Comparison of ENCODE assay signal across 12 cellular contexts in the genomic region with DNA sequence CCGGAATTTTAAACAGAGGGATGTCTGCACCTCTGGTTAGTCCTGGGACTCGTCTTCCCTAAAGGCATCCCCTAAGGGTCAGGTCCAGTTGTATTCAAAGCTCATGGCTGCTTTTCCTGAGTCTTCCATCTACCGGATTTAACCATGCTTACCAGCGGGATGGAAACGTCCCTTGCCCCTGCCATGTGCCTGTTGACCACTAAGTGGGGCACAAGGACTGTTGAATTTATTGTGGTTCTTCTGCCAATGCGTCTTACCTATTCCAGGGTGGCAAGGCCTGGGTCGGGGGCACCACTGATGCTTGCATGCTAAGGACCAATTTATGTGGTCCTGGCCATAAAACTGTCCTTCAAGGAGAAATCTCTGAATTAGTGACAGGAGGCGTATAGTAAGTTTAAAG. TPM values are rescaled to one million over a fixed set of nuclear protein-coding genes. Genes with fewer than 3 reads are reported as not detected.
DNase-seq lines count a peak whose midpoint lies in the region; ATAC-seq and TF ChIP-seq lines count a peak whose summit lies in the region.
"Had no signal": no experiment of that assay in that cellular context is flagged by ENCODE, and none has a peak within 500 bp of the region (broad histone marks: within the 10 kb centered on the region; RNA-seq: fewer than 3 reads in every experiment).

No MANE protein-coding gene starts in this region.

- intact Hi-C loops in HCT116 (cut with micrococcal nuclease) (no loop called here), OCI-LY7 (cut with micrococcal nuclease; ENCODE audit: unreplicated experiment) (no loop called here)

- CTCF ChIA-PET in HCT116 (lab: Charles Lee) (no interaction called here), OCI-LY7 (lab: Charles Lee; ENCODE audit: unreplicated experiment) (no interaction called here)

- H3K4me1 ChIP-seq in HCT116 (ENCODE audit: control insufficient read depth in 1 of 2, insufficient read depth in 2 of 2, low read length in 2 of 2): no peaks in the 10 kb centered on the region
- no peaks in the 10 kb centered on the region for H3K4me1 ChIP-seq in OCI-LY7 (ENCODE audit: insufficient read depth, low read length, poor library complexity, severe bottlenecking)
- H3K4me1 ChIP-seq in iPS DF 6.9 (ENCODE audit: control insufficient read depth, insufficient read depth, low read length): no peaks in the 10 kb centered on the region

- RAD21 ChIA-PET in HCT116 (lab: Charles Lee; ENCODE audit: low non-redundant PET in 1 of 2, low total read pairs in 2 of 2, uncharacterized antibody in 2 of 2, unreplicated experiment in 2 of 2): no interaction called here

- DNase-seq in DMS153 (lab: John Stamatoyannopoulos, UW) (peak; percentile 41), HCT116 (ENCODE audit: low read depth, low spot score) (no peak), OCI-LY7 (ENCODE audit: low spot score) (peak; percentile 8), iPS DF 6.9 (ENCODE audit: low read depth, low spot score) (peak; percentile 4), glomerular visceral epithelial cell (ENCODE audit: extremely low spot score) (no peak)
- DNase-seq: activated CD4-positive, alpha-beta T cell treated with anti-CD3 and anti-CD28 coated beads for 36 hours; activated naive CD8-positive, alpha-beta T cell treated with anti-CD3 and anti-CD28 coated beads, Interleukin-2, amount 10 ng/mL, durations not matched to agents 7 days and 5 days; erythroblast had no signal

- TF ChIP-seq CTCF in HCT116 (IDR thresholded peaks at IDR 0.05 in 2 of 3, conservative IDR thresholded peaks at IDR 0.05 in 1 of 3; ENCODE audit: borderline replicate concordance in 1 of 3, insufficient read depth in 1 of 3, low read depth in 2 of 3, low read length in 2 of 3) (peak in 2 of 3 experiments; percentile 36 to 38; a peak in 4 of 6 replicates), OCI-LY7 (conservative IDR thresholded peaks at IDR 0.05; ENCODE audit: low read length) (peak; percentile 52)

- POLR2A ChIA-PET in HCT116 (lab: Charles Lee) (no interaction called here), OCI-LY7 (lab: Charles Lee) (no interaction called here)

- WGBS in iPS DF 6.9 (ENCODE audit: insufficient coverage, insufficient read length): no CpG with 5 or more reads among the region's 8 CpGs

- H3K4me3 ChIP-seq in HCT116 (replicated peaks in 1 of 2; ENCODE audit: low read depth in 1 of 2, low read length in 2 of 2): no peak overlapping the region
- H3K4me3 ChIP-seq in OCI-LY7 (ENCODE audit: low read depth, low read length, poor library complexity, severe bottlenecking): no peak overlapping the region
- no peak overlapping the region for H3K4me3 ChIP-seq in iPS DF 6.9 (ENCODE audit: low read length)

- H3K36me3 ChIP-seq in HCT116 (ENCODE audit: control insufficient read depth in 1 of 2, insufficient read depth in 2 of 2, low read length in 2 of 2) (no peaks in the 10 kb centered on the region), OCI-LY7 (ENCODE audit: insufficient read depth, low read length) (no peaks in the 10 kb centered on the region), iPS DF 6.9 (ENCODE audit: control insufficient read depth, insufficient read depth, low read length) (no peaks in the 10 kb centered on the region)

- no peak; the same call in 1 of the 2 replicates for TF ChIP-seq RAD21 in HCT116 (IDR thresholded peaks at IDR 0.05; ENCODE audit: low read depth)

- H3K79me2 ChIP-seq in HCT116 (ENCODE audit: insufficient read depth, low read length) (no peaks in the 10 kb centered on the region), OCI-LY7 (ENCODE audit: insufficient read depth, low read depth, low read length) (no peaks in the 10 kb centered on the region)

- BruUV-seq in HCT116 (replicated peaks; lab: Mats Ljungman, UMichigan) (no TSS peak), OCI-LY7 (replicated peaks; lab: Mats Ljungman, UMichigan) (no TSS peak)

- ATAC-seq in HCT116: peak; percentile 58
- ATAC-seq in GM21825 (IDR thresholded peaks at IDR 0.05; ENCODE audit: unreplicated experiment): no peak
- ATAC-seq in GM18858 (IDR thresholded peaks at IDR 0.05; ENCODE audit: unreplicated experiment): no peak
- no peak for ATAC-seq in HG02798 (IDR thresholded peaks at IDR 0.05; ENCODE audit: poor library complexity, unreplicated experiment)
- ATAC-seq: activated CD4-positive, alpha-beta T cell treated with anti-CD3 and anti-CD28 coated beads for 36 hours; left lobe of liver had no signal

- H3K4me2 ChIP-seq in HCT116 (ENCODE audit: low read length) (no peak overlapping the region), OCI-LY7 (ENCODE audit: low read length) (no peak overlapping the region)

- H3K9ac ChIP-seq in HCT116 (ENCODE audit: low read length): no peak overlapping the region

- H3K27ac ChIP-seq in HCT116 (ENCODE audit: low read depth, low read length) (no peak overlapping the region), OCI-LY7 (ENCODE audit: low read depth, low read length, poor library complexity, severe bottlenecking) (no peak overlapping the region), iPS DF 6.9 (ENCODE audit: low read length) (no peak overlapping the region)

- no peak for TF ChIP-seq POLR2A in HCT116 (IDR thresholded peaks at IDR 0.05; ENCODE audit: borderline replicate concordance, extremely low read depth, insufficient read depth, insufficient read length)

- no peak overlapping the region for H2AFZ ChIP-seq in HCT116 (ENCODE audit: low read depth, low read length, poor library complexity, severe bottlenecking)
- H2AFZ ChIP-seq in OCI-LY7 (ENCODE audit: low read length): no peak overlapping the region

- no peaks in the 10 kb centered on the region for H4K20me1 ChIP-seq in HCT116 (ENCODE audit: insufficient read depth)
- H4K20me1 ChIP-seq in OCI-LY7 (ENCODE audit: insufficient read depth, low read length): no peaks in the 10 kb centered on the region

- no peaks in the 10 kb centered on the region for H3K9me3 ChIP-seq in HCT116 (ENCODE audit: control insufficient read depth in 1 of 2, insufficient read depth in 1 of 2, low read depth in 1 of 2, low read length in 2 of 2)
- H3K9me3 ChIP-seq in OCI-LY7 (ENCODE audit: low read length): no peaks in the 10 kb centered on the region
- H3K9me3 ChIP-seq in iPS DF 6.9 (ENCODE audit: control insufficient read depth, insufficient read depth, low read length): no peaks in the 10 kb centered on the region

- no peaks in the 10 kb centered on the region; the same call in 1 of the 2 replicates for H3K27me3 ChIP-seq in HCT116 (ENCODE audit: insufficient read depth, low read length)
- no peaks in the 10 kb centered on the region for H3K27me3 ChIP-seq in iPS DF 6.9 (ENCODE audit: control insufficient read depth, insufficient read depth, low read length)

- H3K9me2 ChIP-seq in HCT116 (ENCODE audit: insufficient read depth) (no peaks in the 10 kb centered on the region), OCI-LY7 (ENCODE audit: insufficient read depth, low read length) (no peaks in the 10 kb centered on the region)

TF ChIP-seq in HCT116, 20 proteins besides CTCF, POLR2A, EP300 and RAD21:
- TF ChIP-seq EZH2 (IDR thresholded peaks at IDR 0.05) (no peak), JUND (IDR thresholded peaks at IDR 0.05) (no peak), YY1 (IDR thresholded peaks at IDR 0.05; ENCODE audit: extremely low read depth, insufficient replicate concordance, low read depth, low read length) (no peak), ZNF274 (IDR thresholded peaks at IDR 0.05; ENCODE audit: low read depth, low read length) (no peak), CBX3 (IDR thresholded peaks at IDR 0.05; ENCODE audit: low read depth) (no peak), MAX (IDR thresholded peaks at IDR 0.05) (no peak), TCF7L2 (IDR thresholded peaks at IDR 0.05; ENCODE audit: borderline replicate concordance, extremely low read depth, insufficient read depth, insufficient read length) (no peak)
- TF ChIP-seq, protein P1, sequence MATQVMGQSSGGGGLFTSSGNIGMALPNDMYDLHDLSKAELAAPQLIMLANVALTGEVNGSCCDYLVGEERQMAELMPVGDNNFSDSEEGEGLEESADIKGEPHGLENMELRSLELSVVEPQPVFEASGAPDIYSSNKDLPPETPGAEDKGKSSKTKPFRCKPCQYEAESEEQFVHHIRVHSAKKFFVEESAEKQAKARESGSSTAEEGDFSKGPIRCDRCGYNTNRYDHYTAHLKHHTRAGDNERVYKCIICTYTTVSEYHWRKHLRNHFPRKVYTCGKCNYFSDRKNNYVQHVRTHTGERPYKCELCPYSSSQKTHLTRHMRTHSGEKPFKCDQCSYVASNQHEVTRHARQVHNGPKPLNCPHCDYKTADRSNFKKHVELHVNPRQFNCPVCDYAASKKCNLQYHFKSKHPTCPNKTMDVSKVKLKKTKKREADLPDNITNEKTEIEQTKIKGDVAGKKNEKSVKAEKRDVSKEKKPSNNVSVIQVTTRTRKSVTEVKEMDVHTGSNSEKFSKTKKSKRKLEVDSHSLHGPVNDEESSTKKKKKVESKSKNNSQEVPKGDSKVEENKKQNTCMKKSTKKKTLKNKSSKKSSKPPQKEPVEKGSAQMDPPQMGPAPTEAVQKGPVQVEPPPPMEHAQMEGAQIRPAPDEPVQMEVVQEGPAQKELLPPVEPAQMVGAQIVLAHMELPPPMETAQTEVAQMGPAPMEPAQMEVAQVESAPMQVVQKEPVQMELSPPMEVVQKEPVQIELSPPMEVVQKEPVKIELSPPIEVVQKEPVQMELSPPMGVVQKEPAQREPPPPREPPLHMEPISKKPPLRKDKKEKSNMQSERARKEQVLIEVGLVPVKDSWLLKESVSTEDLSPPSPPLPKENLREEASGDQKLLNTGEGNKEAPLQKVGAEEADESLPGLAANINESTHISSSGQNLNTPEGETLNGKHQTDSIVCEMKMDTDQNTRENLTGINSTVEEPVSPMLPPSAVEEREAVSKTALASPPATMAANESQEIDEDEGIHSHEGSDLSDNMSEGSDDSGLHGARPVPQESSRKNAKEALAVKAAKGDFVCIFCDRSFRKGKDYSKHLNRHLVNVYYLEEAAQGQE (IDR thresholded peaks at IDR 0.05; ENCODE audit: low read depth): no peak

RNA-seq across cellular contexts. Expression of gene ANKRD42, which starts 25.6 kb away (rescaled TPM):
- total RNA-seq in HCT116 (2021; ENCODE audit: unreplicated experiment) (5.4 TPM), OCI-LY7 (2022) (2.5 and 3.3 TPM in 2 replicates)
- 4.2 and 5.6 TPM in 2 replicates for polyA plus RNA-seq in HCT116 (2012)
- total RNA-seq in OCI-LY7 (2014; rRNA removed; shearing (Covaris generic)): 1.1 and 2.2 TPM in 2 replicates

Comparison
In these comparisons a context has a peak if more than half of its experiments do, and no peak if none do; other contexts are left out.
1. DNase-seq: peak in DMS153 (single experiment), OCI-LY7 (single experiment) and iPS DF 6.9 (single experiment); none in HCT116 (single experiment) and glomerular visceral epithelial cell (single experiment).